ENCODE assay signal across 24 cellular contexts in genomic region chr1:55046871-55047270, GRCh38. TPM values are rescaled to one million over a fixed set of nuclear protein-coding genes. Genes with fewer than 3 reads are reported as not detected.
DNase-seq lines count a peak whose midpoint lies in the region; ATAC-seq, FAIRE-seq and TF ChIP-seq lines count a peak whose summit lies in the region.
"Had no signal": no experiment of that assay in that cellular context is flagged by ENCODE, and none has a peak within 500 bp of the region (broad histone marks: within the 10 kb centered on the region; RNA-seq: fewer than 3 reads in every experiment).

No MANE protein-coding gene starts in this region.

- H3K36me3 Mint-ChIP-seq in neural crest cell (ENCODE audit: low read depth), result peaks cover 5% of the 10 kb centered on the region
- H3K36me3 Mint-ChIP-seq: CD14-positive monocyte; CD4-positive, alpha-beta memory T cell had no signal

- H3K27me3 ChIP-seq in RWPE2 (ENCODE audit: insufficient read depth, poor library complexity, severe bottlenecking), result no peaks in the 10 kb centered on the region
- no peaks in the 10 kb centered on the region for H3K27me3 ChIP-seq in small intestine (ENCODE audit: control insufficient read depth in 2 of 2, insufficient read depth in 2 of 2, low read length in 2 of 2)
- H3K27me3 ChIP-seq: BLaER1 had no signal

- ATAC-seq in Right ventricle myocardium superior (ENCODE audit: poor library complexity), result no peak
- ATAC-seq in RWPE2 (ENCODE audit: low read depth), result no peak
- no peak for ATAC-seq in GM18502 (IDR thresholded peaks at IDR 0.05; ENCODE audit: poor library complexity, unreplicated experiment)
- ATAC-seq: HCT116 had no signal

- H3K27ac ChIP-seq in RWPE2 (ENCODE audit: poor library complexity, severe bottlenecking) (no peak overlapping the region), small intestine (ENCODE audit: low read depth in 1 of 2, low read length in 1 of 2) (no peak overlapping the region)
- H3K27ac ChIP-seq: BLaER1, HL-60 had no signal

- peaks cover 98% of the 10 kb centered on the region for H3K36me3 ChIP-seq in RWPE2 (ENCODE audit: low read depth)
- H3K36me3 ChIP-seq in small intestine (ENCODE audit: control insufficient read depth in 2 of 2, insufficient read depth in 2 of 2, low read length in 2 of 2), result no peaks in the 10 kb centered on the region
- H3K36me3 ChIP-seq: BLaER1 had no signal

- intact Hi-C loops in cardiac septum (cut with DNase I), result no loop called here
- intact Hi-C loops in Right ventricle myocardium superior (cut with DNase I), result no loop called here

- H3K9me3 ChIP-seq in RWPE2 (ENCODE audit: severe bottlenecking) (no peaks in the 10 kb centered on the region), small intestine (ENCODE audit: control insufficient read depth, low read depth) (no peaks in the 10 kb centered on the region)
- H3K9me3 ChIP-seq: BLaER1 had no signal

- no peaks in the 10 kb centered on the region for H3K9me3 Mint-ChIP-seq in neural crest cell
- H3K9me3 Mint-ChIP-seq: HFFc6 had no signal

- WGBS in small intestine, 3 donors, result 86 to 93% (median 90%) methylated on average over 4 of the region's 4 CpGs

- FAIRE-seq in small intestine (lab: Jason Lieb, UNC) (no peak), urothelium cell line (lab: Jason Lieb, UNC) (no peak)
- FAIRE-seq: H54 had no signal

- peaks cover 11% of the 10 kb centered on the region for H3K4me1 ChIP-seq in RWPE2 (ENCODE audit: insufficient read depth, poor library complexity, severe bottlenecking)
- no peaks in the 10 kb centered on the region for H3K4me1 ChIP-seq in small intestine (ENCODE audit: control insufficient read depth in 2 of 2, insufficient read depth in 1 of 2, low read depth in 1 of 2, low read length in 1 of 2)
- H3K4me1 ChIP-seq: BLaER1 had no signal

- no peak overlapping the region for H3K4me3 Mint-ChIP-seq in neural crest cell
- H3K4me3 Mint-ChIP-seq: CD14-positive monocyte; CD4-positive, alpha-beta memory T cell; HFFc6; IgD-negative memory B cell had no signal

- TF ChIP-seq CTCF in RWPE2 (IDR thresholded peaks at IDR 0.05; ENCODE audit: poor library complexity, severe bottlenecking) (no peak), neural crest cell (conservative IDR thresholded peaks at IDR 0.05) (no peak)

- H3K27me3 Mint-ChIP-seq in neural crest cell (ENCODE audit: low read depth), result peaks cover 5% of the 10 kb centered on the region

- H3K4me1 Mint-ChIP-seq in neural crest cell, result peaks cover 14% of the 10 kb centered on the region
- H3K4me1 Mint-ChIP-seq: CD14-positive monocyte; CD4-positive, alpha-beta memory T cell; IgD-negative memory B cell had no signal

- no peak overlapping the region for H3K4me3 ChIP-seq in RWPE2 (ENCODE audit: severe bottlenecking)
- no peak overlapping the region for H3K4me3 ChIP-seq in small intestine (ENCODE audit: low read depth in 1 of 2, low read length in 2 of 2)
- H3K4me3 ChIP-seq: BLaER1 had no signal

- DNase-seq in cardiac septum (ENCODE audit: low spot score), result peak; percentile 73
- DNase-seq in Right ventricle myocardium superior, result no peak
- peak; percentile 17 for DNase-seq in RWPE2 (ENCODE audit: low spot score)
- no peak for DNase-seq in neural crest cell (ENCODE audit: low read depth, low spot score)
- no peak for DNase-seq in NCI-H1436 treated with DMSO at 0.1 percent for 48 hours (lab: John Stamatoyannopoulos, UW)
- no peak for DNase-seq in small intestine
- DNase-seq in urothelium cell line (ENCODE audit: low spot score), result no peak
- DNase-seq: 8988T; CD4-positive, alpha-beta memory T cell; DMS153; DMS79; GF-D8; HFFc6 had no signal

- H3K27ac Mint-ChIP-seq in neural crest cell (ENCODE audit: unreplicated experiment), result peak overlapping the region; percentile 36
- H3K27ac Mint-ChIP-seq: HFFc6, IgD-negative memory B cell had no signal

RNA-seq across cellular contexts. Expression of gene PCSK9, which starts 7.5 kb away (rescaled TPM):
- total RNA-seq in cardiac septum (not detected), Right ventricle myocardium superior (not detected), neural crest cell (23.7 and 24.1 TPM in 2 replicates)
- 10 to 100 TPM in 1 of 3 donors, under 1 TPM in 2; 0.45 to 24.2 (median 0.54) TPM for polyA plus RNA-seq in small intestine
- total RNA-seq: CD4-positive, alpha-beta memory T cell had no signal
- polyA plus RNA-seq: CD14-positive monocyte; CD4-positive, alpha-beta memory T cell; IgD-negative memory B cell had no signal

RNA-seq across cellular contexts. Expression of gene BSND, which starts 48.1 kb away (rescaled TPM):
- total RNA-seq in cardiac septum, result not detected
- not detected for total RNA-seq in Right ventricle myocardium superior
- total RNA-seq in neural crest cell, result not detected in 2 replicates
- polyA plus RNA-seq in small intestine, result under 1 TPM in 1 of 3 donors, not detected in 2; 0.01 TPM
- total RNA-seq: A673; CD4-positive, alpha-beta memory T cell; Daoy; HFFc6; HT1080 had no signal
- polyA plus RNA-seq: AG04450; CD14-positive monocyte; CD4-positive, alpha-beta memory T cell; IgD-negative memory B cell had no signal

Comparison
In these comparisons a context has a peak if more than half of its experiments do, and no peak if none do; other contexts are left out.
1. DNase-seq: peak in cardiac septum (single experiment) and RWPE2 (single experiment); none in Right ventricle myocardium superior (single experiment), neural crest cell (single experiment), NCI-H1436 treated with DMSO at 0.1 percent for 48 hours (single experiment), small intestine (single experiment) and urothelium cell line (single experiment).
2. RNA of gene PCSK9, which starts 7.5 kb away (total RNA-seq): 23.7 to 24.1 TPM in neural crest cell; not detected in cardiac septum (single experiment) and not detected in Right ventricle myocardium superior (single experiment); every median in the first group is over 10 times any median in the second.